In the genomic region with DNA sequence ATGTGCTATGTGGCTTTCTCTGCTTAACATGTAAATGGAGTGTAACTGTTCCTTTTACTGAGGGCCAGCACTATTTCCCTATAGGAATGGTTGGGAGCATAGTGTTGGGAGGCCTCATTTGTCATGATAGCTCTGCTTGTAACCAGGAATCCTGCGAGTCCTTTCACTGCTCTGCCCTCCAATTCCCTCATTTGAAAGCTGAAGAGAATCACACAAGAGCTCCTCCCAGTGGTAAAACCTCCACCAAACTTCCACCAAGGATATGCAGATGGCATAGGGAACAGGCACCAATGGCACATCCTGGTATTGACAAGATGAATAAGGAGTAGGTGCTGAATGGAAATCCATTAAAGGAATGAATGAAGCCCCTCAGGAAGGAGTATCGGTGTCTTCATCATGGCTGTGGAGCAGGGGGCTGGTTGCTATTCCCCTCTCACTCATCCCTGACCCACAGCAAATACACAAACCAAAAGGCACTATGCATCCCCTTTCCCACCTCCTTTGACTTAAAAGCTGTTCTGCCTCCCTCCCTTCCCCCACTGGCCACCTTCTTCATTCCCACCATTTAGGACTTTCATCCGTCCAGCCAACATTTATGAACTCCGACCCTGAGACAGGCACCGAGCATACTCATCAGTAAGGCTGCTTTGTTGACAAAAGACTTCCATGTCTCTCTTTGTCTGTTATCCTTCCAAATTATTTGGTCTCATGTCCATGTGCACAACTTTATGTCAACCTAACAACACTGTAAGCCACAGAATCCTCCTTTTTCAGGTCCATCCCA, we compare ENCODE assay signal across 8 cellular contexts.
DNase-seq lines count a peak whose midpoint lies in the region; ATAC-seq and TF ChIP-seq lines count a peak whose summit lies in the region.

No MANE protein-coding gene starts in this region.

- no peak overlapping the region for H3K4me3 Mint-ChIP-seq in activated naive CD4-positive, alpha-beta T cell treated with anti-CD3 and anti-CD28 coated beads for 36 hours
- no peak overlapping the region for H3K4me3 Mint-ChIP-seq in activated naive CD4-positive, alpha-beta T cell treated with anti-CD3 and anti-CD28 coated beads, Interleukin-2, amount 10 ng/mL, durations not matched to agents 7 days and 5 days
- no peak overlapping the region for H3K4me3 Mint-ChIP-seq in activated B cell treated with CpG ODN at 0.5 μM for 24 hours

- peaks cover 27% of the 10 kb centered on the region for H3K36me3 Mint-ChIP-seq in activated naive CD4-positive, alpha-beta T cell treated with anti-CD3 and anti-CD28 coated beads for 36 hours (ENCODE audit: low read depth)
- H3K36me3 Mint-ChIP-seq in activated naive CD4-positive, alpha-beta T cell treated with anti-CD3 and anti-CD28 coated beads, Interleukin-2, amount 10 ng/mL, durations not matched to agents 7 days and 5 days, result peaks cover 43% of the 10 kb centered on the region
- peaks cover 87% of the 10 kb centered on the region for H3K36me3 Mint-ChIP-seq in activated B cell treated with CpG ODN at 0.5 μM for 24 hours (ENCODE audit: low read depth)

- no peak for DNase-seq in activated naive CD4-positive, alpha-beta T cell treated with anti-CD3 and anti-CD28 coated beads for 36 hours
- no peak for DNase-seq in activated naive CD4-positive, alpha-beta T cell treated with anti-CD3 and anti-CD28 coated beads, Interleukin-2, amount 10 ng/mL, durations not matched to agents 7 days and 5 days
- no peak for DNase-seq in activated B cell treated with CpG ODN at 0.5 μM for 24 hours
- DNase-seq in left ventricle myocardium superior, result no peak
- DNase-seq in substantia nigra (lab: John Stamatoyannopoulos, UW), result peak in 27 of 49 donors; percentile 3 to 70 (median 17)

- CTCF ChIA-PET in activated naive CD4-positive, alpha-beta T cell treated with anti-CD3 and anti-CD28 coated beads for 36 hours (lab: Charles Lee), result interaction anchor here (1.6 to 1.8 kb wide), 2 partner anchors 16 to 20 kb away, joined by 3 to 8 read pairs; no protein-coding TSS in a partner anchor
- CTCF ChIA-PET in activated naive CD4-positive, alpha-beta T cell treated with anti-CD3 and anti-CD28 coated beads, Interleukin-2, amount 10 ng/mL, durations not matched to agents 7 days and 5 days (lab: Charles Lee), result no interaction called here
- CTCF ChIA-PET in activated B cell treated with CpG ODN at 0.5 μM for 24 hours (lab: Charles Lee), result no interaction called here

- H3K4me1 Mint-ChIP-seq in activated naive CD4-positive, alpha-beta T cell treated with anti-CD3 and anti-CD28 coated beads for 36 hours (ENCODE audit: low read depth), result peaks cover 77% of the 10 kb centered on the region
- H3K4me1 Mint-ChIP-seq in activated naive CD4-positive, alpha-beta T cell treated with anti-CD3 and anti-CD28 coated beads, Interleukin-2, amount 10 ng/mL, durations not matched to agents 7 days and 5 days, result peaks cover 38% of the 10 kb centered on the region
- peaks cover 70% of the 10 kb centered on the region for H3K4me1 Mint-ChIP-seq in activated B cell treated with CpG ODN at 0.5 μM for 24 hours

- ATAC-seq in activated B cell treated with CpG ODN at 0.5 μM for 24 hours (ENCODE audit: low read depth) (no peak), left ventricle myocardium superior (peak; percentile 9), GM21390 (IDR thresholded peaks at IDR 0.05; ENCODE audit: unreplicated experiment) (no peak), HG02970 (IDR thresholded peaks at IDR 0.05; ENCODE audit: low FRiP score, unreplicated experiment) (no peak), GM18868 (IDR thresholded peaks at IDR 0.05; ENCODE audit: unreplicated experiment) (no peak)

- no peaks in the 10 kb centered on the region for H3K9me3 Mint-ChIP-seq in activated naive CD4-positive, alpha-beta T cell treated with anti-CD3 and anti-CD28 coated beads for 36 hours
- no peaks in the 10 kb centered on the region for H3K9me3 Mint-ChIP-seq in activated naive CD4-positive, alpha-beta T cell treated with anti-CD3 and anti-CD28 coated beads, Interleukin-2, amount 10 ng/mL, durations not matched to agents 7 days and 5 days
- H3K9me3 Mint-ChIP-seq in activated B cell treated with CpG ODN at 0.5 μM for 24 hours, result no peaks in the 10 kb centered on the region

- intact Hi-C loops in activated naive CD4-positive, alpha-beta T cell treated with anti-CD3 and anti-CD28 coated beads for 36 hours (cut with micrococcal nuclease), result loop anchor here (1.0 kb wide), 1 partner anchor 7 kb away; no protein-coding TSS in a partner anchor
- intact Hi-C loops in activated B cell treated with CpG ODN at 0.5 μM for 24 hours (cut with micrococcal nuclease), result no loop called here
- intact Hi-C loops in left ventricle myocardium superior (cut with micrococcal nuclease), result no loop called here

- H3K27ac ChIP-seq in substantia nigra (ENCODE audit: low read depth, low read length, poor library complexity, severe bottlenecking), result peak overlapping the region; percentile 32

- H3K27me3 Mint-ChIP-seq in activated naive CD4-positive, alpha-beta T cell treated with anti-CD3 and anti-CD28 coated beads for 36 hours (ENCODE audit: low read depth), result no peaks in the 10 kb centered on the region
- H3K27me3 Mint-ChIP-seq in activated naive CD4-positive, alpha-beta T cell treated with anti-CD3 and anti-CD28 coated beads, Interleukin-2, amount 10 ng/mL, durations not matched to agents 7 days and 5 days, result no peaks in the 10 kb centered on the region
- H3K27me3 Mint-ChIP-seq in activated B cell treated with CpG ODN at 0.5 μM for 24 hours, result no peaks in the 10 kb centered on the region

- POLR2A ChIA-PET in activated B cell treated with CpG ODN at 0.5 μM for 24 hours (lab: Charles Lee), result interaction anchor here (0.5 to 1.9 kb wide), 5 partner anchors 10 to 1990 kb away, joined by 4 read pairs; no protein-coding TSS in a partner anchor

- TF ChIP-seq CTCF in activated B cell treated with CpG ODN at 0.5 μM for 24 hours (IDR thresholded peaks at IDR 0.05), result no peak

- H3K27ac Mint-ChIP-seq in activated naive CD4-positive, alpha-beta T cell treated with anti-CD3 and anti-CD28 coated beads for 36 hours, result peak overlapping the region; percentile 25
- H3K27ac Mint-ChIP-seq in activated naive CD4-positive, alpha-beta T cell treated with anti-CD3 and anti-CD28 coated beads, Interleukin-2, amount 10 ng/mL, durations not matched to agents 7 days and 5 days, result no peak overlapping the region
- H3K27ac Mint-ChIP-seq in activated B cell treated with CpG ODN at 0.5 μM for 24 hours, result peak overlapping the region; percentile 9

Comparison
In these comparisons a context has a peak if more than half of its experiments do, and no peak if none do; other contexts are left out.
1. DNase-seq: peak in substantia nigra (27 of 49); none in activated naive CD4-positive, alpha-beta T cell treated with anti-CD3 and anti-CD28 coated beads for 36 hours (single experiment), activated naive CD4-positive, alpha-beta T cell treated with anti-CD3 and anti-CD28 coated beads, Interleukin-2, amount 10 ng/mL, durations not matched to agents 7 days and 5 days (single experiment), activated B cell treated with CpG ODN at 0.5 μM for 24 hours (single experiment) and left ventricle myocardium superior (single experiment).